Comparison of ENCODE assay signal across 8 cellular contexts in genomic region chr13:77026783-77027621, GRCh38. TPM values are rescaled to one million over a fixed set of nuclear protein-coding genes. Genes with fewer than 3 reads are reported as not detected.
DNase-seq lines count a peak whose midpoint lies in the region; ATAC-seq and TF ChIP-seq lines count a peak whose summit lies in the region.

FBXL3 (minus strand) TSS chr13:77027159; CDS start chr13:77021860, 5,299 bp downstream.

- no peaks in the 10 kb centered on the region for H3K27me3 ChIP-seq in AG04450 (ENCODE audit: control insufficient read depth, insufficient read depth, low read length)

- no peaks in the 10 kb centered on the region for H3K9me3 ChIP-seq in AG04450 (ENCODE audit: control insufficient read depth, insufficient read depth, low read length)

- intact Hi-C loops in activated B cell treated with CpG ODN at 0.5 μM for 24 hours (cut with micrococcal nuclease), result loop anchor here (1.0 to 2.0 kb wide), 5 partner anchors 35 to 670 kb away; partner anchors contain the start of genes CLN5 and SLAIN1

- H3K9me3 Mint-ChIP-seq in activated B cell treated with CpG ODN at 0.5 μM for 24 hours (no peaks in the 10 kb centered on the region), immature natural killer cell (no peaks in the 10 kb centered on the region)

- H3K36me3 Mint-ChIP-seq in activated B cell treated with CpG ODN at 0.5 μM for 24 hours (ENCODE audit: low read depth) (peaks cover 23% of the 10 kb centered on the region), immature natural killer cell (peaks cover 0 to 3% (median 0%) of the 10 kb centered on the region in 3 donors)

- H3K4me3 ChIP-seq in AG04450 (ENCODE audit: low read depth, low read length) (peak within 1 kb of the TSS; percentile 88), cardiac fibroblast (replicated peaks in 1 of 2; ENCODE audit: low read depth in 2 of 2, low read length in 2 of 2) (peak within 1 kb of the TSS; percentile 73 to 80)

- POLR2A ChIA-PET in AG04450 (lab: Yijun Ruan, JAX) (interaction anchor here (0.8 to 1.6 kb wide), 2 partner anchors 16 to 23 kb away, joined by 4 read pairs; no protein-coding TSS in a partner anchor), activated B cell treated with CpG ODN at 0.5 μM for 24 hours (lab: Charles Lee) (interaction anchor here (0.6 to 4.7 kb wide), 12 partner anchors 10 to 435 kb away, joined by 3 to 76 read pairs (median 5); partner anchors contain the start of genes CLN5 and KCTD12)

- H3K4me1 Mint-ChIP-seq in activated B cell treated with CpG ODN at 0.5 μM for 24 hours, result peaks cover 54% of the 10 kb centered on the region
- H3K4me1 Mint-ChIP-seq in immature natural killer cell, result peaks cover 49 to 59% of the 10 kb centered on the region in 2 donors

- TF ChIP-seq CTCF in AG04450 (IDR thresholded peaks at IDR 0.05; ENCODE audit: low read depth, low read length) (no peak), activated B cell treated with CpG ODN at 0.5 μM for 24 hours (IDR thresholded peaks at IDR 0.05) (no peak), cardiac fibroblast (IDR thresholded peaks at IDR 0.05; ENCODE audit: low read depth, low read length) (no peak)

- peak within 1 kb of the TSS; percentile 71 for H3K27ac ChIP-seq in AG04450 (ENCODE audit: low read depth, low read length)

- peak within 1 kb of the TSS; percentile 98 for H3K4me3 Mint-ChIP-seq in activated B cell treated with CpG ODN at 0.5 μM for 24 hours
- H3K4me3 Mint-ChIP-seq in immature natural killer cell, result peak within 1 kb of the TSS; percentile 95 to 100 (median 96)

- peak; percentile 81 for DNase-seq in AG04450 (ENCODE audit: low read depth, low spot score)
- peak; percentile 86 for DNase-seq in NCI-H2227 (lab: John Stamatoyannopoulos, UW; ENCODE audit: unreplicated experiment)
- DNase-seq in activated B cell treated with CpG ODN at 0.5 μM for 24 hours, result peak; percentile 73
- DNase-seq in cardiac fibroblast (ENCODE audit: low read depth in 2 of 2), result peak; percentile 93 to 96
- DNase-seq in immature natural killer cell, result peak; percentile 79 to 83 (median 83)
- peak; percentile 78 for DNase-seq in smooth muscle cell of the brain vasculature (ENCODE audit: low read depth, low spot score)

- H3K27me3 Mint-ChIP-seq in activated B cell treated with CpG ODN at 0.5 μM for 24 hours (no peaks in the 10 kb centered on the region), immature natural killer cell (ENCODE audit: low read depth in 3 of 3) (peaks cover 7 to 13% (median 12%) of the 10 kb centered on the region in 3 donors)

- peak within 1 kb of the TSS; percentile 96 for H3K27ac Mint-ChIP-seq in activated B cell treated with CpG ODN at 0.5 μM for 24 hours
- H3K27ac Mint-ChIP-seq in immature natural killer cell, result peak within 1 kb of the TSS; percentile 89 to 99 (median 96)

- ATAC-seq in GM18873 (IDR thresholded peaks at IDR 0.05; ENCODE audit: low FRiP score, unreplicated experiment) (peak; percentile 51), HG03135 (IDR thresholded peaks at IDR 0.05; ENCODE audit: unreplicated experiment) (peak; percentile 62), activated B cell treated with CpG ODN at 0.5 μM for 24 hours (ENCODE audit: low read depth) (peak; percentile 59)

- CTCF ChIA-PET in AG04450 (lab: Charles Lee) (interaction anchor here (0.6 to 2.9 kb wide), 3 partner anchors 46 to 1393 kb away, joined by 3 to 14 read pairs (median 7); no protein-coding TSS in a partner anchor), activated B cell treated with CpG ODN at 0.5 μM for 24 hours (lab: Charles Lee) (interaction anchor here (2.3 kb wide), 1 partner anchor 34 kb away, joined by 7 read pairs; no protein-coding TSS in a partner anchor)

RNA-seq across cellular contexts. Expression of gene FBXL3, which starts in this region (rescaled TPM):
- polyA plus RNA-seq in AG04450 (2011; rRNA removed) (29.0 and 38.0 TPM in 2 replicates), immature natural killer cell (10 to 100 TPM; 22.2 to 39.4 (median 28.3) TPM)
- 19.2 and 36.5 TPM in 2 replicates for polyA minus RNA-seq in AG04450 (2011; rRNA and poly(A)+ RNA removed)
- total RNA-seq in activated B cell treated with CpG ODN at 0.5 μM for 24 hours, result 46.2 and 49.8 TPM in 2 replicates

Comparison
In these comparisons a context has a peak if more than half of its experiments do, and no peak if none do; other contexts are left out.
1. Peak in every context shown above with its lines: DNase-seq, ATAC-seq, H3K4me3 ChIP-seq and H3K27ac ChIP-seq.